8 cellular contexts compared by ENCODE assay signal in the genomic region with DNA sequence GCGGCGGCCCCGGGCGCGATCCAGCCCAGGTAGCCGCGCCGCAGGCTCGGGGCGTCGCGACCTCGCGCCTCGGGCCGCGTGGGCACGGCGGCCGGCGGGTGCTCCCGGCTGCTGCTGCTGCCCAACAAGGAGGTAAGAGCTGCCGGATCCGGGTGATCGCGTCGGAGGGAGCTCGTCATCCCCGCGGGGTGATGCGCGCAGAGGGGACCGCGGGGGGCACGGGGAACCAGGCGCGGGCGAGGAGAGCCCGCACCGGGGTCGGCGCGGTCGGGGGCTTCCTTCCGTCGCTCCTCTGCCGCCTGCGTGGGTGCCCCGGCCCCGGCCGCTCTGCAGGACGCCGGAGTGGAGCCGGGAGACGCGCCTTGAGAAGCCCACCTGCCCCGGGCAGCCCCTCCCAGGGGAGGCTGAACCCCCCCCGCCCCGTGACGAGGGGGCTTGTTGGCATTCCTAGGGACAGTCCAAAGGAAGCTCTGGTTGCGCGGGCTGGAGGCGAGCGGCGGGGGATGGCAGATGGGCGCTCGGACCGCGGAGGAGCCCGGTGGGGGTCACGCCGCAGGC.
A peak's percentile ranks its signal among the peaks of the same experiment; 100 is the strongest.
DNase-seq lines count a peak whose midpoint lies in the region; ATAC-seq, FAIRE-seq and TF ChIP-seq lines count a peak whose summit lies in the region.

No MANE protein-coding gene starts in this region.

- no peak for TF ChIP-seq POLR2A in H1 (IDR thresholded peaks at IDR 0.05; ENCODE audit: control extremely low read depth in 1 of 2, low read depth in 2 of 2, low read length in 2 of 2)

- peaks cover 8 to 22% (median 16%) of the 10 kb centered on the region in 4 experiments; a peak in 6 of 7 replicates for H3K4me1 ChIP-seq in H1 (replicated peaks in 1 of 4; ENCODE audit: control insufficient read depth in 3 of 4, insufficient read depth in 4 of 4, low read length in 3 of 4)

- TF ChIP-seq CTCF in GM12875 (IDR thresholded peaks at IDR 0.05; ENCODE audit: borderline replicate concordance, insufficient read depth, low read depth, low read length) (no peak), H1 (IDR thresholded peaks at IDR 0.05; ENCODE audit: control extremely low read depth in 1 of 3, insufficient read depth in 1 of 3, low read depth in 1 of 3, low read length in 3 of 3) (no peak)

- H3K27ac ChIP-seq in H1 (ENCODE audit: low read depth, low read length): no peak overlapping the region

- ATAC-seq in HG02840 (IDR thresholded peaks at IDR 0.05; ENCODE audit: low FRiP score, unreplicated experiment) (peak; percentile 21), T-cell (replicated peaks in 1 of 4) (peak; percentile 18 to 46 (median 36)), GM18858 (IDR thresholded peaks at IDR 0.05; ENCODE audit: unreplicated experiment) (no peak)
- ATAC-seq in naive thymus-derived CD8-positive, alpha-beta T cell: peak; percentile 29 to 32

- no peak overlapping the region for H3K14ac ChIP-seq in H1 (ENCODE audit: insufficient read length)

- peaks cover 0 to 3% (median 0%) of the 10 kb centered on the region in 4 experiments; a peak in 1 of 7 replicates for H3K27me3 ChIP-seq in H1 (replicated peaks in 1 of 4; ENCODE audit: control insufficient read depth in 3 of 4, extremely low read depth in 1 of 4, insufficient read depth in 3 of 4, low read length in 3 of 4)

- H3K36me3 Mint-ChIP-seq in T-cell: no peaks in the 10 kb centered on the region
- no peaks in the 10 kb centered on the region for H3K36me3 Mint-ChIP-seq in naive thymus-derived CD8-positive, alpha-beta T cell

- no peak overlapping the region for H2BK5ac ChIP-seq in H1 (ENCODE audit: low read depth, low read length)

- no peak for TF ChIP-seq EP300 in H1 (IDR thresholded peaks at IDR 0.05; ENCODE audit: borderline replicate concordance in 1 of 2, low read depth in 2 of 2, low read length in 2 of 2)

- peak overlapping the region; percentile 81 for H3K4me3 ChIP-seq in GM12875 (ENCODE audit: low read depth, low read length)
- peak overlapping the region; percentile 59 to 94 (median 76) for H3K4me3 ChIP-seq in H1 (ENCODE audit: extremely low read depth in 1 of 4, insufficient read depth in 2 of 4, low read depth in 3 of 4, low read length in 4 of 4)

- H3K27me3 Mint-ChIP-seq in T-cell: peaks cover 0 to 3% of the 10 kb centered on the region in 2 donors
- H3K27me3 Mint-ChIP-seq in naive thymus-derived CD8-positive, alpha-beta T cell: peaks cover 0 to 4% (median 0%) of the 10 kb centered on the region in 5 donors

- no peak overlapping the region for H3K27ac Mint-ChIP-seq in T-cell
- peak overlapping the region in 4 of 10 donors; percentile 67 to 97 (median 84) for H3K27ac Mint-ChIP-seq in naive thymus-derived CD8-positive, alpha-beta T cell

- CTCF ChIA-PET in T-cell (lab: Charles Lee): interaction anchor here (0.5 to 7.0 kb wide), 16 partner anchors 61 to 331 kb away, joined by 3 to 115 read pairs (median 5); no protein-coding TSS in a partner anchor
- CTCF ChIA-PET in H1 (lab: Charles Lee; ENCODE audit: partially characterized antibody): interaction anchor here (0.6 to 10.6 kb wide), 15 partner anchors 11 to 332 kb away, joined by 3 to 240 read pairs (median 5); no protein-coding TSS in a partner anchor

- no peaks in the 10 kb centered on the region for H3K9me3 Mint-ChIP-seq in T-cell
- H3K9me3 Mint-ChIP-seq in naive thymus-derived CD8-positive, alpha-beta T cell: no peaks in the 10 kb centered on the region

- H2AFZ ChIP-seq in H1 (ENCODE audit: low read length): no peak overlapping the region

- peaks cover 12% of the 10 kb centered on the region; the same call in 1 of the 2 replicates for H3K23me2 ChIP-seq in H1 (ENCODE audit: low read depth, low read length)

- H2BK120ac ChIP-seq in H1 (replicated peaks; ENCODE audit: low read depth, low read length): no peak overlapping the region

- H3K4me1 Mint-ChIP-seq in T-cell: peaks cover 51 to 56% (median 55%) of the 10 kb centered on the region in 3 donors
- peaks cover 31 to 58% (median 53%) of the 10 kb centered on the region in 4 donors for H3K4me1 Mint-ChIP-seq in naive thymus-derived CD8-positive, alpha-beta T cell

- H3K56ac ChIP-seq in H1 (replicated peaks; ENCODE audit: insufficient read length, low read depth, low read length): no peak overlapping the region

- peak overlapping the region in 3 of 4 experiments; percentile 34 to 92 (median 65); a peak in 5 of 7 replicates for H3K9ac ChIP-seq in H1 (replicated peaks in 1 of 4; ENCODE audit: extremely low read depth in 1 of 4, low read depth in 3 of 4, low read length in 3 of 4)

- H3K4ac ChIP-seq in H1 (replicated peaks; ENCODE audit: insufficient read length, low read depth, low read length): no peak overlapping the region

- H2BK12ac ChIP-seq in H1 (ENCODE audit: low read depth, low read length): no peak overlapping the region

- no peaks in the 10 kb centered on the region for H3K36me3 ChIP-seq in H1 (ENCODE audit: control insufficient read depth in 2 of 4, insufficient read depth in 4 of 4, low read length in 3 of 4)

- no peak overlapping the region for H2AK5ac ChIP-seq in H1 (ENCODE audit: low read depth, low read length)

- POLR2A ChIA-PET in T-cell (lab: Charles Lee) (interaction anchor here (0.5 to 1.0 kb wide), 4 partner anchors 61 to 293 kb away, joined by 3 to 4 read pairs (median 3); no protein-coding TSS in a partner anchor), H1 (lab: Charles Lee; ENCODE audit: partially characterized antibody) (interaction anchor here (0.7 to 4.2 kb wide), 9 partner anchors 8 to 134 kb away, joined by 3 to 37 read pairs (median 3); a partner anchor contains a TSS)
- POLR2A ChIA-PET in naive thymus-derived CD8-positive, alpha-beta T cell (lab: Charles Lee): interaction anchor here (0.7 to 4.1 kb wide), 17 partner anchors 62 to 798 kb away, joined by 3 to 29 read pairs (median 5); a partner anchor contains a TSS

- H3K18ac ChIP-seq in H1 (ENCODE audit: extremely low read depth, low read length): no peak overlapping the region

- TF ChIP-seq RAD21 in H1 (IDR thresholded peaks at IDR 0.05 in 1 of 2, conservative IDR thresholded peaks at IDR 0.05 in 1 of 2; ENCODE audit: low read depth in 2 of 2, low read length in 2 of 2): no peak

- peak overlapping the region; percentile 73 to 92 for H3K4me2 ChIP-seq in H1 (ENCODE audit: insufficient read depth in 1 of 2, low read depth in 2 of 2, low read length in 2 of 2)

- no peak for FAIRE-seq in H1 (lab: Jason Lieb, UNC)

- no peak overlapping the region for H2BK15ac ChIP-seq in H1 (ENCODE audit: low read length)

- no peak overlapping the region for H4K91ac ChIP-seq in H1 (replicated peaks; ENCODE audit: insufficient read length, low read length)

- H4K5ac ChIP-seq in H1 (ENCODE audit: insufficient read length, low read depth, low read length): no peak overlapping the region

- H3K9me3 ChIP-seq in H1 (ENCODE audit: insufficient read depth in 2 of 2, low read depth in 1 of 2, low read length in 1 of 2): no peaks in the 10 kb centered on the region

- H3K23ac ChIP-seq in H1 (ENCODE audit: insufficient read length): no peak overlapping the region

- H3K79me1 ChIP-seq in H1 (ENCODE audit: low read depth, low read length): no peaks in the 10 kb centered on the region; the same call in 1 of the 2 replicates

- H4K20me1 ChIP-seq in H1 (replicated peaks in 1 of 2; ENCODE audit: control insufficient read depth in 1 of 2, insufficient read depth in 2 of 2, low read length in 2 of 2): peaks cover 6 to 8% of the 10 kb centered on the region in 2 experiments

- DNase-seq in T-cell: peak in 7 of 34 experiments; percentile 15 to 41 (median 32)
- peak in 1 of 2 experiments; percentile 62 for DNase-seq in H1 (ENCODE audit: low read depth in 1 of 2, low spot score in 2 of 2)
- peak in 5 of 10 donors; percentile 27 to 75 (median 42) for DNase-seq in naive thymus-derived CD8-positive, alpha-beta T cell
- DNase-seq in NCI-H1436 treated with DMSO at 0.1 percent for 48 hours (lab: John Stamatoyannopoulos, UW): no peak
- DNase-seq in KG1 (lab: John Stamatoyannopoulos, UW): no peak

- WGBS in H1 (ENCODE audit: extremely low coverage in 1 of 2, insufficient coverage in 1 of 2, insufficient read length in 1 of 2, insufficient replicate concordance in 2 of 2, low coverage in 1 of 2, low lambda C conversion rate in 2 of 2, missing lambda C conversion rate in 1 of 2), 2 experiments: 1% methylated on average over 18 of the region's 72 CpGs; no CpG with 5 or more reads in 1 of the 2 experiments

- peak overlapping the region; percentile 57 to 89 (median 87) for H3K4me3 Mint-ChIP-seq in T-cell
- peak overlapping the region; percentile 18 to 97 (median 70) for H3K4me3 Mint-ChIP-seq in naive thymus-derived CD8-positive, alpha-beta T cell

- H3K79me2 ChIP-seq in H1 (ENCODE audit: control insufficient read depth in 1 of 2, insufficient read depth in 2 of 2, low read length in 2 of 2): peaks cover 8 to 44% of the 10 kb centered on the region in 2 experiments

- no peak overlapping the region for H4K8ac ChIP-seq in H1 (ENCODE audit: extremely low read depth, insufficient read depth, low read length)

- H2BK20ac ChIP-seq in H1 (ENCODE audit: low read length): no peak overlapping the region

TF ChIP-seq in H1, 55 proteins besides CTCF, POLR2A, EP300 and RAD21:
- TF ChIP-seq TBP (IDR thresholded peaks at IDR 0.05; ENCODE audit: low read depth, low read length) (no peak), PHF8 (conservative IDR thresholded peaks at IDR 0.05; ENCODE audit: low read depth, low read length) (peak; percentile 34; the same call in 1 of the 2 replicates), KDM4A (IDR thresholded peaks at IDR 0.05; ENCODE audit: low read depth, low read length, severe bottlenecking) (peak; percentile 77), CREB1 (IDR thresholded peaks at IDR 0.05) (peak; percentile 32; the same call in 1 of the 2 replicates), ASH2L (IDR thresholded peaks at IDR 0.05; ENCODE audit: low read length) (peak; percentile 4), CBX5 (IDR thresholded peaks at IDR 0.05; ENCODE audit: low read depth, low read length) (no peak)
TF ChIP-seq in H1: peak in this region for 4.
